In the genomic region with DNA sequence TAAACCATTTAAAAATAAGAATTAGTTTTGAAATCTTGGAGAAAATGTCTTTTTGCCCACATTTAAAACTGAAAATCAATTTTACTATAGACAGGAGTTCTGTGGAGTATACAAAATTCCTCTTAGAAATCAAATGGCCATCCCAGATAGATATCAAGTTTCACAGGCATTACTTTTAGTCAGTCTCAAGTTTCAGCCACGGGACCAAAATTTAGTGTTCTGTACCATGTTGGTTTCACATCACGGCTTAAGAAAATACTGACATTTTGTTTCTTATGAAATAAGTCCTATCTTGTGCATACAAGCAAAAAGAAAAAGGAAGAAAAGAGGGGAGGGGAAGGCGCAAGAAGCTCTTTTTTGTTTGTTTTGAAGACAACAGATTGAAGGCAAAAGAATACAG, we compare ENCODE assay signal across 18 cellular contexts. TPM values are rescaled to one million over a fixed set of nuclear protein-coding genes. Genes with fewer than 3 reads are reported as not detected.
DNase-seq lines count a peak whose midpoint lies in the region; ATAC-seq and TF ChIP-seq lines count a peak whose summit lies in the region.
"Had no signal": no experiment of that assay in that cellular context is flagged by ENCODE, and none has a peak within 500 bp of the region (broad histone marks: within the 10 kb centered on the region; RNA-seq: fewer than 3 reads in every experiment).

No MANE protein-coding gene starts in this region.

- H3K27me3 ChIP-seq in upper lobe of left lung (no peaks in the 10 kb centered on the region), thyroid gland (no peaks in the 10 kb centered on the region)

- H3K4me1 Mint-ChIP-seq in activated T-cell treated with anti-CD3 and anti-CD28 coated beads, Interleukin-2, amount 50 U/mL, for 24 hours (ENCODE audit: low read depth): peaks cover 5% of the 10 kb centered on the region

- H3K27ac ChIP-seq in upper lobe of left lung (no peak overlapping the region), thyroid gland (no peak overlapping the region)
- H3K27ac ChIP-seq: A549 had no signal

- no peak overlapping the region for H3K27ac Mint-ChIP-seq in activated T-cell treated with anti-CD3 and anti-CD28 coated beads, Interleukin-2, amount 50 U/mL, for 24 hours
- H3K27ac Mint-ChIP-seq: CD4-positive, alpha-beta T cell had no signal

- TF ChIP-seq EP300 in upper lobe of left lung (IDR thresholded peaks at IDR 0.05): no peak

- no peak overlapping the region for H3K4me3 Mint-ChIP-seq in activated T-cell treated with anti-CD3 and anti-CD28 coated beads, Interleukin-2, amount 50 U/mL, for 24 hours
- H3K4me3 Mint-ChIP-seq: CD4-positive, alpha-beta T cell had no signal

- intact Hi-C loops in thyroid gland (cut with DNase I): loop anchor here (5.0 kb wide), 1 partner anchor 192 kb away; no protein-coding TSS in a partner anchor

- H3K36me3 ChIP-seq in upper lobe of left lung (peaks cover 0 to 18% (median 10%) of the 10 kb centered on the region in 4 donors), thyroid gland (no peaks in the 10 kb centered on the region)

- no peak for TF ChIP-seq POLR2A in upper lobe of left lung (IDR thresholded peaks at IDR 0.05)
- TF ChIP-seq POLR2A in thyroid gland (IDR thresholded peaks at IDR 0.05): no peak

- peaks cover 65% of the 10 kb centered on the region for H3K36me3 Mint-ChIP-seq in activated T-cell treated with anti-CD3 and anti-CD28 coated beads, Interleukin-2, amount 50 U/mL, for 24 hours (ENCODE audit: low read depth)

- no peak for TF ChIP-seq CTCF in LNCaP clone FGC (IDR thresholded peaks at IDR 0.05; ENCODE audit: control insufficient read depth, extremely low read depth, insufficient read depth)
- no peak for TF ChIP-seq CTCF in upper lobe of left lung (IDR thresholded peaks at IDR 0.05)
- no peak for TF ChIP-seq CTCF in GM20000 (IDR thresholded peaks at IDR 0.05; ENCODE audit: extremely low read depth, missing control alignments)
- TF ChIP-seq CTCF in thyroid gland (IDR thresholded peaks at IDR 0.05): no peak

- peak; percentile 8 for DNase-seq in EH (ENCODE audit: low read depth)
- no peak for DNase-seq in LNCaP clone FGC (ENCODE audit: low read depth)
- peak; percentile 70 for DNase-seq in fibroblast of peridontal ligament (ENCODE audit: extremely low read depth)
- DNase-seq in myocyte (ENCODE audit: low read depth): peak; percentile 53
- no peak for DNase-seq in activated T-cell treated with anti-CD3 and anti-CD28 coated beads, Interleukin-2, amount 50 U/mL, for 24 hours
- no peak for DNase-seq in upper lobe of left lung
- DNase-seq in GM20000 (ENCODE audit: low spot score): no peak
- DNase-seq in thyroid gland: no peak
- DNase-seq: CD4-positive, alpha-beta T cell; DMS153; NCI-H1105 treated with DMSO at 0.1 percent for 48 hours; NCI-H1694; NCI-H526; PC-3; RPMI8226; SHP77 treated with DMSO at 0.1 percent for 48 hours had no signal

- 77 to 87% methylated on average over 3 of the region's 3 CpGs for WGBS in upper lobe of left lung, 2 donors
- WGBS in thyroid gland, 2 donors: 70 to 87% methylated on average over 3 of the region's 3 CpGs

- H3K4me1 ChIP-seq in upper lobe of left lung (peaks cover 0 to 8% (median 1%) of the 10 kb centered on the region in 4 donors), thyroid gland (peaks cover 4 to 5% of the 10 kb centered on the region in 2 donors)
- H3K4me1 ChIP-seq: A549 had no signal

- H3K9me3 ChIP-seq in upper lobe of left lung (no peaks in the 10 kb centered on the region), thyroid gland (no peaks in the 10 kb centered on the region)
- H3K9me3 ChIP-seq: A549 had no signal

- no peaks in the 10 kb centered on the region for H3K9me3 Mint-ChIP-seq in activated T-cell treated with anti-CD3 and anti-CD28 coated beads, Interleukin-2, amount 50 U/mL, for 24 hours
- H3K9me3 Mint-ChIP-seq: CD4-positive, alpha-beta T cell had no signal

- ATAC-seq in upper lobe of left lung (ENCODE audit: low FRiP score in 2 of 2): no peak
- ATAC-seq: A549, PC-3, SK-N-SH treated with all-trans-retinoic acid at 6 μM for 48 hours had no signal

- H3K4me3 ChIP-seq in LNCaP clone FGC (ENCODE audit: low read depth, low read length) (peak overlapping the region; percentile 23; the same call in 1 of the 2 replicates), upper lobe of left lung (no peak overlapping the region), thyroid gland (replicated peaks in 1 of 3) (no peak overlapping the region)
- H3K4me3 ChIP-seq: A549 had no signal

- no peaks in the 10 kb centered on the region for H3K27me3 Mint-ChIP-seq in activated T-cell treated with anti-CD3 and anti-CD28 coated beads, Interleukin-2, amount 50 U/mL, for 24 hours
- H3K27me3 Mint-ChIP-seq: CD4-positive, alpha-beta T cell had no signal

RNA-seq across cellular contexts. Expression of a gene that starts 45.7 kb away (rescaled TPM):
- total RNA-seq in myocyte (68.3 and 70.0 TPM in 2 replicates), upper lobe of left lung (10 to 100 TPM; 29.6 to 65.7 (median 42.3) TPM), thyroid gland (10 to 100 TPM; 50.9 to 71.2 (median 62.2) TPM)
- 32.0 TPM for polyA plus RNA-seq in myocyte (2012)

RNA-seq across cellular contexts. Expression of a gene that starts 59.4 kb away (rescaled TPM):
- total RNA-seq in myocyte: 268 and 288 TPM in 2 replicates
- polyA plus RNA-seq in myocyte (2012): 357 TPM
- 100 to 1,000 TPM in 5 of 6 donors, 10 to 100 TPM in 1; 55.5 to 342 (median 191) TPM for total RNA-seq in upper lobe of left lung
- total RNA-seq in thyroid gland: 100 to 1,000 TPM; 327 to 576 (median 408) TPM

RNA-seq across cellular contexts. Expression of a gene that starts 59.5 kb away (rescaled TPM):
- total RNA-seq in myocyte (28.1 and 32.6 TPM in 2 replicates), upper lobe of left lung (10 to 100 TPM in 1 of 6 donors, 1 to 10 TPM in 5; 1.4 to 12.0 (median 4.9) TPM), thyroid gland (10 to 100 TPM in 1 of 4 donors, 1 to 10 TPM in 3; 4.3 to 15.0 (median 7.9) TPM)
- polyA plus RNA-seq in myocyte (2012): 18.5 TPM
- total RNA-seq: CD4-positive, alpha-beta T cell had no signal

Comparison
In these comparisons a context has a peak if more than half of its experiments do, and no peak if none do; other contexts are left out.
1. DNase-seq: peak in EH (single experiment), fibroblast of peridontal ligament (single experiment) and myocyte (single experiment); none in LNCaP clone FGC (single experiment), activated T-cell treated with anti-CD3 and anti-CD28 coated beads, Interleukin-2, amount 50 U/mL, for 24 hours (single experiment), upper lobe of left lung (0 of 2), GM20000 (single experiment) and thyroid gland (0 of 2).